Comparison of ENCODE assay signal across 31 cellular contexts in genomic region chrX:136086521-136086920, GRCh38.
A peak's percentile ranks its signal among the peaks of the same experiment; 100 is the strongest.
DNase-seq lines count a peak whose midpoint lies in the region; ATAC-seq and TF ChIP-seq lines count a peak whose summit lies in the region.
"Had no signal": no experiment of that assay in that cellular context is flagged by ENCODE, and none has a peak within 500 bp of the region (broad histone marks: within the 10 kb centered on the region; RNA-seq: fewer than 3 reads in every experiment).

No MANE protein-coding gene starts in this region.

- intact Hi-C loops in PC-3 (cut with micrococcal nuclease) (no loop called here), upper lobe of right lung (cut with DNase I) (no loop called here)

- peak overlapping the region; percentile 14; the same call in 1 of the 2 replicates for H3K27ac ChIP-seq in PC-3 (ENCODE audit: low read length)
- no peak overlapping the region for H3K27ac ChIP-seq in upper lobe of right lung
- H3K27ac ChIP-seq: BLaER1 treated with 17β-estradiol and CSF1 and Interleukin-3, amounts not matched to agents 10 nM and 100 nM; cardiac muscle cell; esophagus muscularis mucosa; left ventricle myocardium inferior; right atrium auricular region; RWPE1; transverse colon had no signal

- H3K4me2 ChIP-seq in PC-3 (ENCODE audit: low read length): no peak overlapping the region
- H3K4me2 ChIP-seq: BLaER1 treated with 17β-estradiol and CSF1 and Interleukin-3, amounts not matched to agents 10 nM and 100 nM had no signal

- H3K9me3 Mint-ChIP-seq in chondrocyte (ENCODE audit: low read depth): peaks cover 6% of the 10 kb centered on the region
- H3K9me3 Mint-ChIP-seq: activated CD4-positive, alpha-beta memory T cell treated with anti-CD3 and anti-CD28 coated beads for 36 hours; activated naive CD4-positive, alpha-beta T cell treated with anti-CD3 and anti-CD28 coated beads, Interleukin-2, amount 10 ng/mL, durations not matched to agents 7 days and 5 days; activated T-helper 1 cell treated with anti-CD3 and anti-CD28 coated beads, Interleukin-12 subunit alpha, Interleukin-12 subunit beta, Interleukin-2, Interleukin-4 antibody, amounts not matched to agents 30 ng/mL and 10 ng/mL and 1 ng/mL, durations not matched to agents 14 hours and 24 hours and 36 hours; dendritic cell treated with granulocyte-macrophage colony-stimulating factor and Interleukin-4, amounts not matched to agents 40 ng/mL and 50 ng/mL, for 4 days; immature natural killer cell; natural killer cell; T-helper 1 cell treated with Interleukin-12 subunit alpha and Interleukin-12 subunit beta and Interleukin-4 antibody, amounts not matched to agents 30 μg/mL and 1 μg/mL, for 36 hours had no signal

- no peaks in the 10 kb centered on the region for H3K9me2 ChIP-seq in PC-3 (replicated peaks; ENCODE audit: low read length)

- H3K27ac Mint-ChIP-seq in chondrocyte (ENCODE audit: unreplicated experiment): peak overlapping the region; percentile 28
- H3K27ac Mint-ChIP-seq: activated CD4-positive, alpha-beta memory T cell treated with anti-CD3 and anti-CD28 coated beads for 36 hours; activated naive CD4-positive, alpha-beta T cell treated with anti-CD3 and anti-CD28 coated beads, Interleukin-2, amount 10 ng/mL, durations not matched to agents 7 days and 5 days; activated T-helper 1 cell treated with anti-CD3 and anti-CD28 coated beads, Interleukin-12 subunit alpha, Interleukin-12 subunit beta, Interleukin-2, Interleukin-4 antibody, amounts not matched to agents 30 ng/mL and 10 ng/mL and 1 ng/mL, durations not matched to agents 14 hours and 24 hours and 36 hours; dendritic cell treated with granulocyte-macrophage colony-stimulating factor and Interleukin-4, amounts not matched to agents 40 ng/mL and 50 ng/mL, for 4 days; immature natural killer cell; natural killer cell; T-helper 1 cell treated with Interleukin-12 subunit alpha and Interleukin-12 subunit beta and Interleukin-4 antibody, amounts not matched to agents 30 μg/mL and 1 μg/mL, for 36 hours had no signal

- no peak overlapping the region for H3K4me3 Mint-ChIP-seq in chondrocyte (ENCODE audit: unreplicated experiment)
- H3K4me3 Mint-ChIP-seq: activated CD4-positive, alpha-beta memory T cell treated with anti-CD3 and anti-CD28 coated beads for 36 hours; activated naive CD4-positive, alpha-beta T cell treated with anti-CD3 and anti-CD28 coated beads, Interleukin-2, amount 10 ng/mL, durations not matched to agents 7 days and 5 days; activated T-helper 1 cell treated with anti-CD3 and anti-CD28 coated beads, Interleukin-12 subunit alpha, Interleukin-12 subunit beta, Interleukin-2, Interleukin-4 antibody, amounts not matched to agents 30 ng/mL and 10 ng/mL and 1 ng/mL, durations not matched to agents 14 hours and 24 hours and 36 hours; dendritic cell treated with granulocyte-macrophage colony-stimulating factor and Interleukin-4, amounts not matched to agents 40 ng/mL and 50 ng/mL, for 4 days; immature natural killer cell; natural killer cell; T-helper 1 cell treated with Interleukin-12 subunit alpha and Interleukin-12 subunit beta and Interleukin-4 antibody, amounts not matched to agents 30 μg/mL and 1 μg/mL, for 36 hours had no signal

- H3K4me1 ChIP-seq in PC-3 (ENCODE audit: insufficient read depth, low read length): 0 out of 2 replicates have a peak, but pooled peaks cover 3% of the 10 kb centered on the region
- H3K4me1 ChIP-seq in upper lobe of right lung: no peaks in the 10 kb centered on the region
- H3K4me1 ChIP-seq: BLaER1 treated with 17β-estradiol and CSF1 and Interleukin-3, amounts not matched to agents 10 nM and 100 nM; esophagus muscularis mucosa; left ventricle myocardium inferior; right atrium auricular region; transverse colon had no signal

- H3K79me2 ChIP-seq in PC-3 (ENCODE audit: low read length): no peaks in the 10 kb centered on the region

- H3F3A ChIP-seq in PC-3 (ENCODE audit: low read length, unreplicated experiment): no peaks in the 10 kb centered on the region

- TF ChIP-seq CTCF in PC-3 (conservative IDR thresholded peaks at IDR 0.05; ENCODE audit: low read depth, low read length) (no peak), chondrocyte (IDR thresholded peaks at IDR 0.05) (no peak), retinal pigment epithelial cell (conservative IDR thresholded peaks at IDR 0.05; ENCODE audit: low read depth, low read length) (no peak), upper lobe of right lung (IDR thresholded peaks at IDR 0.05) (no peak)

- CTCF ChIA-PET in PC-3 (lab: Charles Lee): no interaction called here

- no peaks in the 10 kb centered on the region for H3K27me3 Mint-ChIP-seq in chondrocyte (ENCODE audit: low read depth)
- H3K27me3 Mint-ChIP-seq: activated CD4-positive, alpha-beta memory T cell treated with anti-CD3 and anti-CD28 coated beads for 36 hours; activated naive CD4-positive, alpha-beta T cell treated with anti-CD3 and anti-CD28 coated beads, Interleukin-2, amount 10 ng/mL, durations not matched to agents 7 days and 5 days; dendritic cell treated with granulocyte-macrophage colony-stimulating factor and Interleukin-4, amounts not matched to agents 40 ng/mL and 50 ng/mL, for 4 days had no signal

- H4K20me1 ChIP-seq in PC-3 (ENCODE audit: low read length): no peaks in the 10 kb centered on the region
- H4K20me1 ChIP-seq: BLaER1 treated with 17β-estradiol and CSF1 and Interleukin-3, amounts not matched to agents 10 nM and 100 nM had no signal

- no peak overlapping the region for H3K9ac ChIP-seq in PC-3 (ENCODE audit: low read length)
- H3K9ac ChIP-seq: BLaER1 treated with 17β-estradiol and CSF1 and Interleukin-3, amounts not matched to agents 10 nM and 100 nM had no signal

- POLR2A ChIA-PET in PC-3 (lab: Charles Lee; ENCODE audit: unreplicated experiment): no interaction called here

- peaks cover 9% of the 10 kb centered on the region for H3K4me1 Mint-ChIP-seq in chondrocyte (ENCODE audit: low read depth)
- H3K4me1 Mint-ChIP-seq: activated naive CD4-positive, alpha-beta T cell treated with anti-CD3 and anti-CD28 coated beads, Interleukin-2, amount 10 ng/mL, durations not matched to agents 7 days and 5 days; immature natural killer cell; natural killer cell had no signal

- no peak overlapping the region for H2AFZ ChIP-seq in PC-3 (ENCODE audit: low read length)

- peak; percentile 45 for ATAC-seq in PC-3
- ATAC-seq in upper lobe of right lung: no peak
- ATAC-seq: HCT116, natural killer cell had no signal

- H3K36me3 ChIP-seq in PC-3 (ENCODE audit: low read depth, low read length): no peaks in the 10 kb centered on the region
- H3K36me3 ChIP-seq in upper lobe of right lung: no peaks in the 10 kb centered on the region
- H3K36me3 ChIP-seq: BLaER1 treated with 17β-estradiol and CSF1 and Interleukin-3, amounts not matched to agents 10 nM and 100 nM; cardiac muscle cell; esophagus muscularis mucosa; left ventricle myocardium inferior; right atrium auricular region; transverse colon had no signal

- no TSS peak for BruUV-seq in PC-3 (replicated peaks; lab: Mats Ljungman, UMichigan)

- no peaks in the 10 kb centered on the region for H3K36me3 Mint-ChIP-seq in chondrocyte (ENCODE audit: low read depth)
- H3K36me3 Mint-ChIP-seq: activated CD4-positive, alpha-beta memory T cell treated with anti-CD3 and anti-CD28 coated beads for 36 hours; activated naive CD4-positive, alpha-beta T cell treated with anti-CD3 and anti-CD28 coated beads, Interleukin-2, amount 10 ng/mL, durations not matched to agents 7 days and 5 days; immature natural killer cell; natural killer cell had no signal

- H3K27me3 ChIP-seq in PC-3 (ENCODE audit: low read length): no peaks in the 10 kb centered on the region
- no peaks in the 10 kb centered on the region for H3K27me3 ChIP-seq in upper lobe of right lung
- H3K27me3 ChIP-seq: cardiac muscle cell, esophagus muscularis mucosa, right atrium auricular region, transverse colon had no signal

- DNase-seq in HCEC 1CT: peak; percentile 31
- DNase-seq in PC-3: peak; percentile 57
- DNase-seq in chondrocyte (ENCODE audit: low spot score): no peak
- DNase-seq in retinal pigment epithelial cell (ENCODE audit: low read depth): peak; percentile 39
- no peak for DNase-seq in putamen (ENCODE audit: low spot score)
- DNase-seq in SW 1271 (lab: John Stamatoyannopoulos, UW): no peak
- DNase-seq in upper lobe of right lung: no peak
- DNase-seq: activated CD4-positive, alpha-beta memory T cell treated with anti-CD3 and anti-CD28 coated beads for 36 hours; activated CD4-positive, CD25-positive, alpha-beta regulatory T cell treated with anti-CD3 and anti-CD28 coated beads, Interleukin-2, amount 50 U/mL, for 72 hours; activated CD8-positive, alpha-beta memory T cell treated with anti-CD3 and anti-CD28 coated beads, Interleukin-2, amount 50 U/mL, for 4 hours; activated naive CD4-positive, alpha-beta T cell treated with anti-CD3 and anti-CD28 coated beads, Interleukin-2, amount 10 ng/mL, durations not matched to agents 7 days and 5 days; amniotic stem cell; COR-L47; DMS53; hypothalamus; immature natural killer cell; left ventricle myocardium inferior; natural killer cell; NCI-H1105; NCI-H1930; NCI-H526; transverse colon had no signal

- H3K9me3 ChIP-seq in PC-3 (ENCODE audit: low read length): no peaks in the 10 kb centered on the region
- no peaks in the 10 kb centered on the region for H3K9me3 ChIP-seq in upper lobe of right lung
- H3K9me3 ChIP-seq: esophagus muscularis mucosa, left ventricle myocardium inferior, right atrium auricular region, transverse colon had no signal

- H3K4me3 ChIP-seq in PC-3 (ENCODE audit: low read length): no peak overlapping the region
- no peak overlapping the region for H3K4me3 ChIP-seq in retinal pigment epithelial cell (ENCODE audit: low read length)
- no peak overlapping the region for H3K4me3 ChIP-seq in upper lobe of right lung
- H3K4me3 ChIP-seq: BLaER1 treated with 17β-estradiol and CSF1 and Interleukin-3, amounts not matched to agents 10 nM and 100 nM; cardiac muscle cell; esophagus muscularis mucosa; left ventricle myocardium inferior; right atrium auricular region; transverse colon had no signal

Comparison
In these comparisons a context has a peak if more than half of its experiments do, and no peak if none do; other contexts are left out.
1. DNase-seq: peak in HCEC 1CT (single experiment), PC-3 (single experiment) and retinal pigment epithelial cell (single experiment); none in chondrocyte (single experiment), putamen (single experiment), SW 1271 (0 of 2) and upper lobe of right lung (single experiment).